8 cellular contexts compared by ENCODE assay signal in genomic region chr18:36296591-36297418, GRCh38. TPM values are rescaled to one million over a fixed set of nuclear protein-coding genes. Genes with fewer than 3 reads are reported as not detected.
DNase-seq lines count a peak whose midpoint lies in the region; ATAC-seq and TF ChIP-seq lines count a peak whose summit lies in the region.

No MANE protein-coding gene starts in this region.

- H3K27ac ChIP-seq in right cardiac atrium (ENCODE audit: low read length) = peak overlapping the region; percentile 57
- peak overlapping the region; percentile 81 for H3K27ac ChIP-seq in psoas muscle

- H3K36me3 ChIP-seq in psoas muscle (ENCODE audit: insufficient read depth in 1 of 2, low read depth in 1 of 2) = no peaks in the 10 kb centered on the region

- H3K4me3 ChIP-seq in astrocyte of the cerebellum (ENCODE audit: low read depth, low read length) (peak overlapping the region; percentile 73), right cardiac atrium (ENCODE audit: low read length) (peak overlapping the region; percentile 54), psoas muscle (peak overlapping the region; percentile 86)

- WGBS in right cardiac atrium = under 1% methylated on average over 50 of the region's 50 CpGs
- WGBS in psoas muscle, 3 donors = 0 to 1% (median 1%) methylated on average over 45 to 50 of the region's 50 CpGs

- H3K27me3 ChIP-seq in right cardiac atrium (ENCODE audit: control insufficient read depth, insufficient read depth) (no peaks in the 10 kb centered on the region), psoas muscle (ENCODE audit: insufficient read depth in 3 of 3, low read length in 2 of 3) (peaks cover 0 to 9% (median 0%) of the 10 kb centered on the region in 3 donors)

- in situ Hi-C loops in astrocyte of the cerebellum (cut with HindIII; ENCODE audit: low sequenced_read_pairs) = no loop called here

- TF ChIP-seq CTCF in astrocyte of the cerebellum (IDR thresholded peaks at IDR 0.05; ENCODE audit: low read depth, low read length, missing control alignments) (peak; percentile 34), psoas muscle (IDR thresholded peaks at IDR 0.05) (peak; percentile 20)

- H3K4me1 ChIP-seq in right cardiac atrium (ENCODE audit: control insufficient read depth, insufficient read depth, low read length) (no peaks in the 10 kb centered on the region), psoas muscle (peaks cover 8% of the 10 kb centered on the region)

- H3K9me3 ChIP-seq in right cardiac atrium (ENCODE audit: control insufficient read depth, low read length) (no peaks in the 10 kb centered on the region), psoas muscle (no peaks in the 10 kb centered on the region)

- no peaks in the 10 kb centered on the region for H3K9me3 Mint-ChIP-seq in activated T-cell treated with anti-CD3 and anti-CD28 coated beads, Interleukin-2, amount 50 U/mL, for 24 hours

- intact Hi-C loops in right cardiac atrium (cut with DNase I) = loop anchor here in 3 of 4 donors (5.0 to 10.0 kb wide), 3 partner anchors 168 to 278 kb away; no protein-coding TSS in a partner anchor
- intact Hi-C loops in psoas muscle (cut with DNase I) = loop anchor here (2.0 to 5.0 kb wide), 2 partner anchors 275 to 276 kb away; no protein-coding TSS in a partner anchor

- H3K27ac Mint-ChIP-seq in activated T-cell treated with anti-CD3 and anti-CD28 coated beads, Interleukin-2, amount 50 U/mL, for 24 hours = no peak overlapping the region

- no peak overlapping the region for H3K4me3 Mint-ChIP-seq in activated T-cell treated with anti-CD3 and anti-CD28 coated beads, Interleukin-2, amount 50 U/mL, for 24 hours

- DNase-seq in activated T-cell treated with anti-CD3 and anti-CD28 coated beads, Interleukin-2, amount 50 U/mL, for 24 hours = peak; percentile 41
- DNase-seq in activated T-cell treated with anti-CD3 and anti-CD28 coated beads, Interleukin-2, amount 50 U/mL, for 1 hour = no peak
- peak; percentile 35 for DNase-seq in NCI-H226
- peak; percentile 60 for DNase-seq in astrocyte of the cerebellum (ENCODE audit: low read depth)
- DNase-seq in right cardiac atrium = peak; percentile 74 to 83 (median 82)
- peak; percentile 66 to 75 for DNase-seq in psoas muscle
- DNase-seq in stimulated activated CD4-positive, alpha-beta T cell treated with anti-CD3 and anti-CD28 coated beads, Interleukin-4, amount 100 ng/mL, for 1 hour = no peak

- H3K4me1 Mint-ChIP-seq in activated T-cell treated with anti-CD3 and anti-CD28 coated beads, Interleukin-2, amount 50 U/mL, for 24 hours (ENCODE audit: low read depth) = no peaks in the 10 kb centered on the region

- peaks cover 27% of the 10 kb centered on the region for H3K27me3 Mint-ChIP-seq in activated T-cell treated with anti-CD3 and anti-CD28 coated beads, Interleukin-2, amount 50 U/mL, for 24 hours

- ATAC-seq in HG02884 (IDR thresholded peaks at IDR 0.05; ENCODE audit: unreplicated experiment) (peak; percentile 21), right cardiac atrium (peak; percentile 72 to 79), psoas muscle (peak; percentile 39 to 64 (median 44))

- no peaks in the 10 kb centered on the region for H3K36me3 Mint-ChIP-seq in activated T-cell treated with anti-CD3 and anti-CD28 coated beads, Interleukin-2, amount 50 U/mL, for 24 hours (ENCODE audit: low read depth)

RNA-seq across cellular contexts. Expression of gene FHOD3, which starts 0.7 kb away (rescaled TPM):
- 100 to 1,000 TPM; 118 to 157 (median 142) TPM for total RNA-seq in right cardiac atrium
- polyA plus RNA-seq in right cardiac atrium = 118 TPM
- total RNA-seq in psoas muscle = 10 to 100 TPM; 20.2 to 98.2 (median 33.5) TPM
- polyA plus RNA-seq in psoas muscle = 10 to 100 TPM in 2 of 3 donors, 1 to 10 TPM in 1; 5.4 to 13.7 (median 10.8) TPM

Comparison
In these comparisons a context has a peak if more than half of its experiments do, and no peak if none do; other contexts are left out.
1. DNase-seq: peak in activated T-cell treated with anti-CD3 and anti-CD28 coated beads, Interleukin-2, amount 50 U/mL, for 24 hours (single experiment), NCI-H226 (single experiment), astrocyte of the cerebellum (single experiment), right cardiac atrium (3 of 3) and psoas muscle (2 of 2); none in activated T-cell treated with anti-CD3 and anti-CD28 coated beads, Interleukin-2, amount 50 U/mL, for 1 hour (single experiment) and stimulated activated CD4-positive, alpha-beta T cell treated with anti-CD3 and anti-CD28 coated beads, Interleukin-4, amount 100 ng/mL, for 1 hour (single experiment).
2. ATAC-seq: peak in every context shown above with its lines; median percentile 76 in right cardiac atrium; 44 in psoas muscle; 21 in HG02884.
3. Peak in every context shown above with its lines, with median percentiles within 50 percentile points of each other: H3K4me3 ChIP-seq.